ENCODE assay signal across 2 cellular contexts in genomic region chr2:64699712-64700111, GRCh38.
TF ChIP-seq lines count a peak whose summit lies in the region.

No MANE protein-coding gene starts in this region.

TF ChIP-seq in HCT116, 20 proteins besides CTCF, POLR2A, EP300 and RAD21 (continued from another document):
- no peak for TF ChIP-seq REST (IDR thresholded peaks at IDR 0.05; ENCODE audit: low read depth)
- no peak for TF ChIP-seq MAX (IDR thresholded peaks at IDR 0.05)
- no peak for TF ChIP-seq SP1 (IDR thresholded peaks at IDR 0.05; ENCODE audit: low read depth)
- no peak for TF ChIP-seq EGR1 (IDR thresholded peaks at IDR 0.05; ENCODE audit: low read depth)
- no peak for TF ChIP-seq YY1 (IDR thresholded peaks at IDR 0.05; ENCODE audit: extremely low read depth, insufficient replicate concordance, low read depth, low read length)
- no peak for TF ChIP-seq SIN3A (IDR thresholded peaks at IDR 0.05; ENCODE audit: low read depth)
- no peak for TF ChIP-seq EZH2phosphoT487 (IDR thresholded peaks at IDR 0.05; ENCODE audit: borderline replicate concordance)
- no peak for TF ChIP-seq EZH2 (IDR thresholded peaks at IDR 0.05)
- no peak for TF ChIP-seq ELF1 (IDR thresholded peaks at IDR 0.05; ENCODE audit: borderline replicate concordance, low read depth)

TF ChIP-seq in WTC11, 78 proteins besides CTCF, POLR2A, EP300 and RAD21 (continued from another document):
- no peak for TF ChIP-seq TEAD1 (CRISPR knock-in tag; IDR thresholded peaks at IDR 0.05)
- no peak for TF ChIP-seq KAT7 (CRISPR knock-in tag; IDR thresholded peaks at IDR 0.05; ENCODE audit: borderline replicate concordance)
- TF ChIP-seq USF2 (CRISPR knock-in tag; IDR thresholded peaks at IDR 0.05), result no peak
- no peak for TF ChIP-seq USF1 (CRISPR knock-in tag; IDR thresholded peaks at IDR 0.05)
